ENCODE assay signal across 8 cellular contexts in genomic region chr21:35508389-35508888, GRCh38.
DNase-seq lines count a peak whose midpoint lies in the region; ATAC-seq, FAIRE-seq and TF ChIP-seq lines count a peak whose summit lies in the region.

No MANE protein-coding gene starts in this region.

- H3K27ac ChIP-seq in astrocyte (ENCODE audit: low read depth, low read length) (no peak overlapping the region), left lung (peak overlapping the region in 1 of 2 donors; percentile 86)

- intact Hi-C loops in left lung (cut with DNase I): no loop called here

- H3K27me3 Mint-ChIP-seq in astrocyte (ENCODE audit: low read depth, unreplicated experiment): no peaks in the 10 kb centered on the region

- H3K9me3 ChIP-seq in Loucy (ENCODE audit: insufficient read depth, low read depth, low read length): no peaks in the 10 kb centered on the region
- no peaks in the 10 kb centered on the region for H3K9me3 ChIP-seq in astrocyte (ENCODE audit: insufficient read depth, low read depth, low read length)
- H3K9me3 ChIP-seq in left lung: no peaks in the 10 kb centered on the region

- H2AFZ ChIP-seq in Loucy (ENCODE audit: low read length): no peak overlapping the region
- no peak overlapping the region for H2AFZ ChIP-seq in astrocyte (ENCODE audit: low read depth, low read length)

- no peaks in the 10 kb centered on the region for H4K20me1 ChIP-seq in Loucy (ENCODE audit: insufficient read depth, low read length, poor library complexity, severe bottlenecking)
- H4K20me1 ChIP-seq in astrocyte (ENCODE audit: insufficient read depth, low read length): no peaks in the 10 kb centered on the region

- peak; percentile 75 for DNase-seq in COLO829 (ENCODE audit: low spot score)
- peak; percentile 65 for DNase-seq in astrocyte (ENCODE audit: low read depth)
- DNase-seq in left lung: peak; percentile 82 to 85
- no peak for DNase-seq in SHP77 treated with DMSO at 0.1 percent for 48 hours (lab: John Stamatoyannopoulos, UW)
- no peak for DNase-seq in D721Med (ENCODE audit: insufficient read length, low spot score)
- DNase-seq in GM10266 (ENCODE audit: extremely low spot score): no peak
- DNase-seq in central memory CD4-positive, alpha-beta T cell: no peak

- no peaks in the 10 kb centered on the region for H3K36me3 Mint-ChIP-seq in astrocyte (ENCODE audit: low read depth, unreplicated experiment)

- H3K27me3 ChIP-seq in Loucy (ENCODE audit: insufficient read depth, low read length, poor library complexity, severe bottlenecking): no peaks in the 10 kb centered on the region
- no peaks in the 10 kb centered on the region for H3K27me3 ChIP-seq in astrocyte (ENCODE audit: insufficient read depth, low read length)
- peaks cover 0 to 6% of the 10 kb centered on the region in 2 donors for H3K27me3 ChIP-seq in left lung

- peak; percentile 84 for ATAC-seq in left lung

- peak overlapping the region; percentile 41 for H3K27ac Mint-ChIP-seq in astrocyte (ENCODE audit: unreplicated experiment)

- H3K4me1 Mint-ChIP-seq in astrocyte (ENCODE audit: low read depth, unreplicated experiment): peaks cover 52% of the 10 kb centered on the region

- H3K4me3 ChIP-seq in Loucy (ENCODE audit: low read length, poor library complexity, severe bottlenecking) (no peak overlapping the region), astrocyte (ENCODE audit: insufficient read depth, low read depth, low read length) (no peak overlapping the region), left lung (no peak overlapping the region)

- no peaks in the 10 kb centered on the region for H3K9me2 ChIP-seq in Loucy (replicated peaks; ENCODE audit: low read depth, low read length)

- H3K4me1 ChIP-seq in Loucy (ENCODE audit: insufficient read depth, low read length, poor library complexity, severe bottlenecking) (no peaks in the 10 kb centered on the region), astrocyte (ENCODE audit: insufficient read depth, low read length) (peaks cover 12% of the 10 kb centered on the region), left lung (peaks cover 13 to 17% of the 10 kb centered on the region in 2 donors)

- FAIRE-seq in astrocyte (lab: Jason Lieb, UNC) (no peak), D721Med (lab: Jason Lieb, UNC) (no peak)

- H3K36me3 ChIP-seq in Loucy (ENCODE audit: insufficient read depth, low read length) (no peaks in the 10 kb centered on the region), astrocyte (ENCODE audit: insufficient read depth, low read length) (no peaks in the 10 kb centered on the region), left lung (no peaks in the 10 kb centered on the region)

- H3K9me3 Mint-ChIP-seq in astrocyte (ENCODE audit: unreplicated experiment): no peaks in the 10 kb centered on the region

- no peak overlapping the region for H3K4me3 Mint-ChIP-seq in astrocyte (ENCODE audit: unreplicated experiment)

- no peak overlapping the region for H3K4me2 ChIP-seq in Loucy (ENCODE audit: low read depth, low read length, poor library complexity, severe bottlenecking)
- H3K4me2 ChIP-seq in astrocyte (ENCODE audit: low read length): no peak overlapping the region

- TF ChIP-seq CTCF in Loucy (conservative IDR thresholded peaks at IDR 0.05; ENCODE audit: low read length) (0 out of 2 replicates have a peak, but pooled peaks have one; percentile 11), astrocyte (IDR thresholded peaks at IDR 0.05; ENCODE audit: insufficient read depth, low read depth, low read length) (no peak), left lung (IDR thresholded peaks at IDR 0.05) (peak in 1 of 2 donors; percentile 43), D721Med (IDR thresholded peaks at IDR 0.05; ENCODE audit: insufficient read depth, missing control alignments) (no peak), GM10266 (IDR thresholded peaks at IDR 0.05; ENCODE audit: control insufficient read depth, insufficient read depth, low read depth, missing control alignments) (no peak)

- H3F3A ChIP-seq in Loucy (ENCODE audit: low read depth): no peaks in the 10 kb centered on the region

- H3K79me2 ChIP-seq in Loucy (ENCODE audit: insufficient read depth, low read length) (no peaks in the 10 kb centered on the region), astrocyte (ENCODE audit: insufficient read depth, low read length) (no peaks in the 10 kb centered on the region)

- H3K9ac ChIP-seq in Loucy (ENCODE audit: low read depth, low read length, poor library complexity, severe bottlenecking): no peak overlapping the region
- no peak overlapping the region for H3K9ac ChIP-seq in astrocyte (ENCODE audit: low read length)

Comparison
In these comparisons a context has a peak if more than half of its experiments do, and no peak if none do; other contexts are left out.
1. DNase-seq: peak in COLO829 (single experiment), astrocyte (single experiment) and left lung (2 of 2); none in SHP77 treated with DMSO at 0.1 percent for 48 hours (single experiment), D721Med (single experiment), GM10266 (single experiment) and central memory CD4-positive, alpha-beta T cell (single experiment).